13 cellular contexts compared by ENCODE assay signal in the genomic region with DNA sequence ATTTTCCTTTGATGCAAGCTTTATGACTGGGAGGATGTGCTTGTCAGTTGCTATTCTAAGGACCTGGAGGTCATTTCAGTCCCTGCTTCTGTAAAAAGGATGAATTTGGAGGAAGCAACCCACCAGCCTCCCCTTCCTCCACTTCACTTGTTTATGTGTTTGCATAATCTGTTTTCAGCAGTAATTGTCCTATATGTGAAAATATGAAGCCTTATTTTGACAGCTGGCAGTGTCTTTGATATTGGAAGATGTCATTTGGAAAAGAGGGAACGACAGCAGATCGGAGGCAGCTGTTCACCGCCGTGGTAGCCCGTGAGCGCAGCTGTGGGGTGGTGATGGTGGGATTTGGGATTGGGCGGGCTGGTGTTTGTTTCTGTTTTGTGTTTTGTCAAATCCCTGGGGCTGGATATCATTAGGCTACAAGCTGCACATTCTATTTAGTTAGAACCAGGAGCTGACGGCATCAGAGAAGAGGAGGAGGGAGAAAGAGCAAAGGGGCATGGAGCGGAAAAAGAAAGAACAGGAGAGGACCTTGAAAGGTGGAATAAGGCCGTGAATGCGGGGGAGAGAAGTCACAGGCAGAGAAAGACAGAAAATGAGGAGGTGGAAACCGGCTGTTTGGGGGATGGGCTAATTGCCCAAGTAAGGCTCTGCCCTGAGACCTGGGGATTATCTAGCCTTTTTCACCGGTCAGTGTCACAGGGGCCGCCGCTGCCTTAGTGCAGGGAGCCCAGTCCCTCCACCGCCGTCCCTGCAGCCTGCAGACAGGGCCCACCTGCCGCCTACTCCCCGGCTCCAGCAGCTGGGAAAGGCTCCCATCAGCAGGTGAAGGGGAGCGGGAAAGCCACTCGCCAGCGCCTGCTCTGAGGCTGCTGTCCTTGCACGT.
A peak's percentile ranks its signal among the peaks of the same experiment; 100 is the strongest.
DNase-seq lines count a peak whose midpoint lies in the region; ATAC-seq, FAIRE-seq and TF ChIP-seq lines count a peak whose summit lies in the region.
"Had no signal": no experiment of that assay in that cellular context is flagged by ENCODE, and none has a peak within 500 bp of the region (broad histone marks: within the 10 kb centered on the region; RNA-seq: fewer than 3 reads in every experiment).

No MANE protein-coding gene starts in this region.

- peaks cover 27 to 32% of the 10 kb centered on the region in 2 experiments for H3K4me1 Mint-ChIP-seq in H9
- peaks cover 39% of the 10 kb centered on the region for H3K4me1 Mint-ChIP-seq in WTC11

- no peaks in the 10 kb centered on the region for H3K36me3 ChIP-seq in iPS-20b (ENCODE audit: insufficient read depth, low read depth, low read length)
- H3K36me3 ChIP-seq: cardiac muscle cell, transverse colon had no signal

- no peak overlapping the region for H2AK5ac ChIP-seq in H9 (ENCODE audit: insufficient read length, low read length)

- no peak overlapping the region for H2BK20ac ChIP-seq in H9 (ENCODE audit: low read depth, low read length, poor library complexity, severe bottlenecking)

- no peak overlapping the region for H2BK120ac ChIP-seq in H9 (ENCODE audit: low read depth, low read length, poor library complexity, severe bottlenecking)

- H3K36me3 Mint-ChIP-seq in H9 (ENCODE audit: insufficient read depth in 1 of 3, low read depth in 3 of 3) (no peaks in the 10 kb centered on the region), WTC11 (no peaks in the 10 kb centered on the region)

- H3K56ac ChIP-seq in H9 (ENCODE audit: insufficient read length, low read depth, low read length): no peak overlapping the region

- H3K9me3 ChIP-seq in H9 (ENCODE audit: control insufficient read depth, low read depth, low read length) (no peaks in the 10 kb centered on the region), iPS-20b (ENCODE audit: insufficient read depth, low read depth, low read length) (no peaks in the 10 kb centered on the region)
- H3K9me3 ChIP-seq: transverse colon had no signal

- peak overlapping the region; percentile 12 for H3K4me2 ChIP-seq in H9 (ENCODE audit: insufficient read depth, insufficient read length, low read length)
- H3K4me2 ChIP-seq: PC-9 had no signal

- no peaks in the 10 kb centered on the region for H3K79me2 ChIP-seq in H9 (ENCODE audit: insufficient read depth, low read length)

- no peaks in the 10 kb centered on the region for H4K20me1 ChIP-seq in H9 (ENCODE audit: control insufficient read depth, insufficient read depth, insufficient read length)

- H3K27ac ChIP-seq in H9 (ENCODE audit: insufficient read length, low read depth, low read length): no peak overlapping the region
- H3K27ac ChIP-seq in iPS-20b (ENCODE audit: low read length): no peak overlapping the region
- H3K27ac ChIP-seq: cardiac muscle cell, PC-9, transverse colon had no signal

- H3K23me2 ChIP-seq in H9 (ENCODE audit: insufficient read length, low read depth, low read length, poor library complexity, severe bottlenecking): no peaks in the 10 kb centered on the region

- no peak overlapping the region for H2AFZ ChIP-seq in H9 (ENCODE audit: low read length)
- H2AFZ ChIP-seq: PC-9 had no signal

- CTCF ChIA-PET in WTC11 (lab: Charles Lee): interaction anchor here (1.0 to 1.7 kb wide), 3 partner anchors 25 to 372 kb away, joined by 3 to 4 read pairs (median 3); no protein-coding TSS in a partner anchor

- no peak overlapping the region for H3K18ac ChIP-seq in H9 (ENCODE audit: insufficient read length, low read depth, low read length)

- H3K4me1 ChIP-seq in H9 (ENCODE audit: insufficient read depth, low read length): peaks cover 4% of the 10 kb centered on the region; the same call in 1 of the 2 replicates
- H3K4me1 ChIP-seq in iPS-20b (ENCODE audit: insufficient read depth, low read length): peaks cover 20% of the 10 kb centered on the region

- peak overlapping the region; percentile 82 for H3K14ac ChIP-seq in H9 (ENCODE audit: insufficient read depth, low read length)

- peak; percentile 80 for ATAC-seq in WTC11
- ATAC-seq in GM21423 (IDR thresholded peaks at IDR 0.05; ENCODE audit: unreplicated experiment): no peak

- DNase-seq in H9 (peak; percentile 65), WTC11 (ENCODE audit: low spot score) (peak; percentile 58), retina (peak; percentile 78), H54 (ENCODE audit: insufficient read length, low spot score) (no peak), GF-D8 (lab: John Stamatoyannopoulos, UW) (no peak)
- no peak for DNase-seq in stimulated activated CD4-positive, alpha-beta T cell treated with anti-CD3 and anti-CD28 coated beads, Interleukin-4, amount 100 ng/mL, for 24 hours
- DNase-seq: activated CD4-positive, alpha-beta T cell treated with anti-CD3 and anti-CD28 coated beads, Interleukin-2, amount 50 U/mL, for 4 hours; DMS 273 treated with DMSO at 0.1 percent for 48 hours; transverse colon had no signal

- WGBS in H9 (ENCODE audit: extremely low coverage, insufficient read length, low lambda C conversion rate): no CpG with 5 or more reads among the region's 23 CpGs

- POLR2A ChIA-PET in WTC11 (lab: Charles Lee): interaction anchor here (0.5 to 0.7 kb wide), 2 partner anchors 16 to 49 kb away, joined by 4 to 7 read pairs; no protein-coding TSS in a partner anchor

- H3T11ph ChIP-seq in H9 (ENCODE audit: low read length): no peak overlapping the region

- H3K27me3 ChIP-seq in H9 (ENCODE audit: insufficient read depth, low read length) (no peaks in the 10 kb centered on the region), iPS-20b (ENCODE audit: insufficient read depth, low read length) (peaks cover 10% of the 10 kb centered on the region; the same call in 1 of the 2 replicates)
- H3K27me3 ChIP-seq: cardiac muscle cell, transverse colon had no signal

- H2BK15ac ChIP-seq in H9 (ENCODE audit: low read depth, low read length): no peak overlapping the region

- H3K9me3 Mint-ChIP-seq in H9 (no peaks in the 10 kb centered on the region), WTC11 (peaks cover 9% of the 10 kb centered on the region; the same call in 1 of the 2 replicates)

- no peak overlapping the region for H2BK12ac ChIP-seq in H9 (ENCODE audit: insufficient read length, low read depth, low read length)

- no peak for TF ChIP-seq CTCF in H9 (conservative IDR thresholded peaks at IDR 0.05)
- TF ChIP-seq CTCF in WTC11 (IDR thresholded peaks at IDR 0.05): no peak

- H4K8ac ChIP-seq in H9 (replicated peaks; ENCODE audit: insufficient read length, low read depth, low read length): no peak overlapping the region

- no peak overlapping the region for H3K9ac ChIP-seq in H9 (ENCODE audit: extremely low read depth, insufficient read length, low read length)
- no peak overlapping the region; the same call in 1 of the 2 replicates for H3K9ac ChIP-seq in iPS-20b (ENCODE audit: low read depth, low read length)

- no peak overlapping the region for H2BK5ac ChIP-seq in H9 (ENCODE audit: insufficient read length, low read length)

- no peak overlapping the region for H3K27ac Mint-ChIP-seq in H9
- no peak overlapping the region for H3K27ac Mint-ChIP-seq in WTC11

- FAIRE-seq in H54 (lab: Jason Lieb, UNC): no peak

- H3K27me3 Mint-ChIP-seq in H9 (ENCODE audit: low read depth) (peaks cover 2% of the 10 kb centered on the region; the same call in 1 of the 2 replicates), WTC11 (ENCODE audit: low read depth) (no peaks in the 10 kb centered on the region; the same call in 1 of the 2 replicates)

- H4K5ac ChIP-seq in H9 (ENCODE audit: insufficient read length, low read depth, low read length): no peak overlapping the region

- H3K79me1 ChIP-seq in H9 (ENCODE audit: insufficient read depth, low read depth, low read length, poor library complexity, severe bottlenecking): no peaks in the 10 kb centered on the region

- H3K4me3 ChIP-seq in iPS-20b (ENCODE audit: low read length): peak overlapping the region; percentile 22; the same call in 1 of the 2 replicates
- H3K4me3 ChIP-seq: cardiac muscle cell, PC-9, transverse colon had no signal

- no peak overlapping the region for H4K91ac ChIP-seq in H9 (ENCODE audit: insufficient read length, low read depth, low read length)

- H3K4me3 Mint-ChIP-seq in H9 (peak overlapping the region; percentile 14 to 65; a peak in 4 of 5 replicates), WTC11 (peak overlapping the region; percentile 33)

- TF ChIP-seq POLR2A in H54 (IDR thresholded peaks at IDR 0.05; ENCODE audit: low read depth, low read length): no peak

- H3K4ac ChIP-seq in H9 (ENCODE audit: low read depth, low read length): no peak overlapping the region

- no peak overlapping the region for H3K23ac ChIP-seq in H9 (ENCODE audit: insufficient read length, low read depth, low read length)

TF ChIP-seq in WTC11, 78 proteins besides CTCF, POLR2A, EP300 and RAD21:
- TF ChIP-seq, protein P1, sequence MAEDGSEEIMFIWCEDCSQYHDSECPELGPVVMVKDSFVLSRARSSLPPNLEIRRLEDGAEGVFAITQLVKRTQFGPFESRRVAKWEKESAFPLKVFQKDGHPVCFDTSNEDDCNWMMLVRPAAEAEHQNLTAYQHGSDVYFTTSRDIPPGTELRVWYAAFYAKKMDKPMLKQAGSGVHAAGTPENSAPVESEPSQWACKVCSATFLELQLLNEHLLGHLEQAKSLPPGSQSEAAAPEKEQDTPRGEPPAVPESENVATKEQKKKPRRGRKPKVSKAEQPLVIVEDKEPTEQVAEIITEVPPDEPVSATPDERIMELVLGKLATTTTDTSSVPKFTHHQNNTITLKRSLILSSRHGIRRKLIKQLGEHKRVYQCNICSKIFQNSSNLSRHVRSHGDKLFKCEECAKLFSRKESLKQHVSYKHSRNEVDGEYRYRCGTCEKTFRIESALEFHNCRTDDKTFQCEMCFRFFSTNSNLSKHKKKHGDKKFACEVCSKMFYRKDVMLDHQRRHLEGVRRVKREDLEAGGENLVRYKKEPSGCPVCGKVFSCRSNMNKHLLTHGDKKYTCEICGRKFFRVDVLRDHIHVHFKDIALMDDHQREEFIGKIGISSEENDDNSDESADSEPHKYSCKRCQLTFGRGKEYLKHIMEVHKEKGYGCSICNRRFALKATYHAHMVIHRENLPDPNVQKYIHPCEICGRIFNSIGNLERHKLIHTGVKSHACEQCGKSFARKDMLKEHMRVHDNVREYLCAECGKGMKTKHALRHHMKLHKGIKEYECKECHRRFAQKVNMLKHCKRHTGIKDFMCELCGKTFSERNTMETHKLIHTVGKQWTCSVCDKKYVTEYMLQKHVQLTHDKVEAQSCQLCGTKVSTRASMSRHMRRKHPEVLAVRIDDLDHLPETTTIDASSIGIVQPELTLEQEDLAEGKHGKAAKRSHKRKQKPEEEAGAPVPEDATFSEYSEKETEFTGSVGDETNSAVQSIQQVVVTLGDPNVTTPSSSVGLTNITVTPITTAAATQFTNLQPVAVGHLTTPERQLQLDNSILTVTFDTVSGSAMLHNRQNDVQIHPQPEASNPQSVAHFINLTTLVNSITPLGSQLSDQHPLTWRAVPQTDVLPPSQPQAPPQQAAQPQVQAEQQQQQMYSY (CRISPR knock-in tag; IDR thresholded peaks at IDR 0.05): peak; percentile 22; the same call in 1 of the 2 replicates
- no peak for TF ChIP-seq MYBL2 (CRISPR knock-in tag; IDR thresholded peaks at IDR 0.05)

Comparison
In these comparisons a context has a peak if more than half of its experiments do, and no peak if none do; other contexts are left out.
1. DNase-seq: peak in H9 (single experiment), WTC11 (single experiment) and retina (single experiment); none in H54 (single experiment), GF-D8 (single experiment) and stimulated activated CD4-positive, alpha-beta T cell treated with anti-CD3 and anti-CD28 coated beads, Interleukin-4, amount 100 ng/mL, for 24 hours (single experiment).